Comparison of ENCODE assay signal across 20 cellular contexts in genomic region chr14:103107941-103108748, GRCh38. TPM values are rescaled to one million over a fixed set of nuclear protein-coding genes. Genes with fewer than 3 reads are reported as not detected.
DNase-seq lines count a peak whose midpoint lies in the region; ATAC-seq, FAIRE-seq and TF ChIP-seq lines count a peak whose summit lies in the region.
"Had no signal": no experiment of that assay in that cellular context is flagged by ENCODE, and none has a peak within 500 bp of the region (broad histone marks: within the 10 kb centered on the region; RNA-seq: fewer than 3 reads in every experiment).

No MANE protein-coding gene starts in this region.

- H4K91ac ChIP-seq in neuronal stem cell (ENCODE audit: low read depth, low read length, poor library complexity), result peak overlapping the region; percentile 53

- H2BK120ac ChIP-seq in neuronal stem cell (ENCODE audit: low read depth, low read length), result no peak overlapping the region

- in situ Hi-C loops in GM12878 (cut with MboI), result loop anchor here (5.0 kb wide), 1 partner anchor 74 kb away; no protein-coding TSS in a partner anchor

- H3K9me3 Mint-ChIP-seq in T-cell, result no peaks in the 10 kb centered on the region
- H3K9me3 Mint-ChIP-seq: activated CD4-positive, alpha-beta memory T cell treated with anti-CD3 and anti-CD28 coated beads, Interleukin-2, amount 10 ng/mL, durations not matched to agents 7 days and 5 days; activated T-helper 17 cell treated with anti-CD3 and anti-CD28 coated beads, Interleukin-2, amount 50 U/mL, for 72 hours had no signal

- H3K36me3 ChIP-seq in HUES64 (ENCODE audit: insufficient read depth, low read length) (no peaks in the 10 kb centered on the region), GM12878 (ENCODE audit: control insufficient read depth in 2 of 2, insufficient read depth in 2 of 2, low read length in 1 of 2) (no peaks in the 10 kb centered on the region), neuronal stem cell (replicated peaks in 1 of 2; ENCODE audit: control insufficient read depth in 2 of 2, insufficient read depth in 2 of 2, low read length in 2 of 2) (no peaks in the 10 kb centered on the region)

- no peak overlapping the region for H3K4me3 ChIP-seq in AG04450 (ENCODE audit: low read depth, low read length)
- H3K4me3 ChIP-seq in HUES64 (ENCODE audit: low read length), result no peak overlapping the region
- no peak overlapping the region for H3K4me3 ChIP-seq in GM12878
- no peak overlapping the region for H3K4me3 ChIP-seq in neuronal stem cell (ENCODE audit: low read length in 2 of 2)
- H3K4me3 ChIP-seq: GM23248 had no signal

- peaks cover 15 to 35% of the 10 kb centered on the region in 2 donors for H3K27me3 Mint-ChIP-seq in T-cell

- DNase-seq in AG04450 (ENCODE audit: low read depth, low spot score) (no peak), GM12878 (ENCODE audit: low read depth, low spot score) (no peak), neuronal stem cell (ENCODE audit: low spot score) (no peak), T-cell (no peak), EL (no peak)
- no peak for DNase-seq in stimulated activated naive CD4-positive, alpha-beta T cell (lab: John Stamatoyannopoulos, UW)
- DNase-seq: activated CD4-positive, alpha-beta memory T cell treated with anti-CD3 and anti-CD28 coated beads, Interleukin-2, amount 10 ng/mL, durations not matched to agents 7 days and 5 days; effector CD4-positive, alpha-beta T cell; MM.1S; NCI-H2081; stimulated activated CD4-positive, alpha-beta T cell treated with anti-CD3 and anti-CD28 coated beads, Interleukin-12 subunit alpha, Interleukin-12 subunit beta, amount 100 ng/mL, for 4 hours had no signal

- no peak for FAIRE-seq in GM12878 (lab: Jason Lieb, UNC)

- H2BK5ac ChIP-seq in neuronal stem cell (ENCODE audit: low read length), result peak overlapping the region; percentile 66

- H3K4ac ChIP-seq in neuronal stem cell (ENCODE audit: low read length), result peak overlapping the region; percentile 84

- peak overlapping the region; percentile 99 for H2BK12ac ChIP-seq in neuronal stem cell (ENCODE audit: low read length)

- TF ChIP-seq CTCF in AG04450 (IDR thresholded peaks at IDR 0.05; ENCODE audit: low read depth, low read length), result no peak
- no peak for TF ChIP-seq CTCF in GM12878 (IDR thresholded peaks at IDR 0.05 in 2 of 3, conservative IDR thresholded peaks at IDR 0.05 in 1 of 3; ENCODE audit: control insufficient read depth in 2 of 3, extremely low read depth in 1 of 3, insufficient read depth in 1 of 3, low read depth in 3 of 3, low read length in 3 of 3)

- H3K4me1 Mint-ChIP-seq in T-cell, result peaks cover 10 to 15% (median 11%) of the 10 kb centered on the region in 3 donors

- peak overlapping the region; percentile 87 for H2BK15ac ChIP-seq in neuronal stem cell (ENCODE audit: low read length)

- no peak for ATAC-seq in GM12878
- ATAC-seq in HG02852 (IDR thresholded peaks at IDR 0.05; ENCODE audit: unreplicated experiment), result no peak
- no peak for ATAC-seq in T-cell (replicated peaks in 1 of 4)

- no peaks in the 10 kb centered on the region for H3K79me1 ChIP-seq in neuronal stem cell (ENCODE audit: low read depth, low read length)

- BruUV-seq in GM12878 (replicated peaks; lab: Mats Ljungman, UMichigan), result no TSS peak

- SMC1A ChIA-PET in GM12878 (lab: Charles Lee; ENCODE audit: uncharacterized antibody, unreplicated experiment), result interaction anchor here (0.7 to 1.5 kb wide), 2 partner anchors 32 to 76 kb away, joined by 3 to 4 read pairs; no protein-coding TSS in a partner anchor

- H3K14ac ChIP-seq in neuronal stem cell (ENCODE audit: low read length), result peak overlapping the region; percentile 56

- peak overlapping the region; percentile 52 for H3K27ac ChIP-seq in AG04450 (ENCODE audit: low read depth, low read length)
- H3K27ac ChIP-seq in HUES64 (ENCODE audit: low read depth, low read length), result peak overlapping the region; percentile 87; the same call in 1 of the 2 replicates
- peak overlapping the region; percentile 72 for H3K27ac ChIP-seq in GM12878 (ENCODE audit: control insufficient read depth, insufficient read depth)
- no peak overlapping the region for H3K27ac ChIP-seq in neuronal stem cell (replicated peaks; ENCODE audit: low read length)
- H3K27ac ChIP-seq: GM23248, parathyroid adenoma, VCaP had no signal

- H3K9ac ChIP-seq in HUES64 (ENCODE audit: low read depth, low read length) (peak overlapping the region; percentile 37; the same call in 1 of the 2 replicates), GM12878 (ENCODE audit: control insufficient read depth, insufficient read depth, low read length) (peak overlapping the region; percentile 41), neuronal stem cell (ENCODE audit: low read depth, low read length, poor library complexity) (no peak overlapping the region)
- H3K9ac ChIP-seq: GM23248, parathyroid adenoma had no signal

- peak overlapping the region; percentile 43 for H4K8ac ChIP-seq in neuronal stem cell (ENCODE audit: low read depth, low read length)

- no peak; the same call in 1 of the 2 replicates for TF ChIP-seq POLR2A in GM12878 (IDR thresholded peaks at IDR 0.05; ENCODE audit: low read depth, low read length)

- H3K9me3 ChIP-seq in AG04450 (ENCODE audit: control insufficient read depth, insufficient read depth, low read length) (no peaks in the 10 kb centered on the region; the same call in 1 of the 2 replicates), HUES64 (ENCODE audit: insufficient read depth, low read depth, low read length) (no peaks in the 10 kb centered on the region), GM12878 (replicated peaks; ENCODE audit: control insufficient read depth, insufficient read depth, low read length) (no peaks in the 10 kb centered on the region), neuronal stem cell (replicated peaks in 1 of 2; ENCODE audit: control insufficient read depth in 2 of 2, insufficient read depth in 1 of 2, low read depth in 1 of 2, low read length in 2 of 2) (no peaks in the 10 kb centered on the region)

- H3K4me3 Mint-ChIP-seq in T-cell, result no peak overlapping the region
- H3K4me3 Mint-ChIP-seq: activated CD4-positive, alpha-beta memory T cell treated with anti-CD3 and anti-CD28 coated beads, Interleukin-2, amount 10 ng/mL, durations not matched to agents 7 days and 5 days; activated T-helper 17 cell treated with anti-CD3 and anti-CD28 coated beads, Interleukin-2, amount 50 U/mL, for 72 hours had no signal

- intact Hi-C loops in GM12878 (cut with micrococcal nuclease; ENCODE audit: unreplicated experiment), result no loop called here

- no peak for TF ChIP-seq RAD21 in GM12878 (IDR thresholded peaks at IDR 0.05; ENCODE audit: insufficient read depth, low read depth, low read length)

- H2AK5ac ChIP-seq in neuronal stem cell (ENCODE audit: low read depth, low read length), result peak overlapping the region; percentile 30

- CTCF ChIA-PET in AG04450 (lab: Charles Lee), result no interaction called here
- CTCF ChIA-PET in GM12878 (lab: Yijun Ruan, JAX), result interaction anchor here (0.6 to 4.1 kb wide), 7 partner anchors 8 to 861 kb away, joined by 3 to 32 read pairs (median 4); partner anchors contain the start of gene TNFAIP2
- CTCF ChIA-PET in T-cell (lab: Charles Lee), result no interaction called here

- TF ChIP-seq EP300 in GM12878 (IDR thresholded peaks at IDR 0.05; ENCODE audit: borderline replicate concordance in 1 of 2, control insufficient read depth in 1 of 2, low read depth in 2 of 2, low read length in 2 of 2), result no peak

- peaks cover 38% of the 10 kb centered on the region for H3K4me1 ChIP-seq in HUES64 (ENCODE audit: insufficient read depth, low read length)
- peaks cover 57% of the 10 kb centered on the region for H3K4me1 ChIP-seq in GM12878 (ENCODE audit: control insufficient read depth, insufficient read depth, low read length)
- H3K4me1 ChIP-seq in neuronal stem cell (ENCODE audit: control insufficient read depth in 2 of 2, insufficient read depth in 1 of 2, low read depth in 1 of 2, low read length in 2 of 2), result peaks cover 17 to 37% of the 10 kb centered on the region in 2 donors

- peak overlapping the region; percentile 30; the same call in 1 of the 2 replicates for H3K4me2 ChIP-seq in GM12878 (ENCODE audit: control insufficient read depth, insufficient read depth)
- H3K4me2 ChIP-seq in neuronal stem cell (ENCODE audit: insufficient read depth, low read length, poor library complexity, severe bottlenecking), result no peak overlapping the region

- no peaks in the 10 kb centered on the region for H3K36me3 Mint-ChIP-seq in T-cell

- peak overlapping the region; percentile 33; the same call in 1 of the 2 replicates for H2AFZ ChIP-seq in GM12878 (ENCODE audit: control insufficient read depth, low read depth, low read length)
- H2AFZ ChIP-seq in neuronal stem cell (ENCODE audit: low read length), result no peak overlapping the region
- H2AFZ ChIP-seq: GM23248, parathyroid adenoma had no signal

- H3K18ac ChIP-seq in neuronal stem cell (ENCODE audit: low read length), result peak overlapping the region; percentile 92

- RAD21 ChIA-PET in GM12878 (lab: Charles Lee; ENCODE audit: unreplicated experiment), result interaction anchor here (4.2 kb wide), 1 partner anchor 33 kb away, joined by 40 read pairs; no protein-coding TSS in a partner anchor

- peaks cover 16% of the 10 kb centered on the region for H3K27me3 ChIP-seq in AG04450 (ENCODE audit: control insufficient read depth, insufficient read depth, low read length)
- H3K27me3 ChIP-seq in HUES64 (ENCODE audit: insufficient read depth, low read length), result peaks cover 27% of the 10 kb centered on the region
- H3K27me3 ChIP-seq in GM12878 (replicated peaks in 1 of 2; ENCODE audit: control insufficient read depth in 2 of 2, insufficient read depth in 2 of 2, low read length in 1 of 2), result peaks cover 5 to 7% of the 10 kb centered on the region in 2 experiments; a peak in 2 of 4 replicates
- H3K27me3 ChIP-seq in neuronal stem cell (ENCODE audit: control insufficient read depth in 3 of 3, insufficient read depth in 3 of 3, low read depth in 1 of 3, low read length in 3 of 3), result peaks cover 6 to 37% (median 22%) of the 10 kb centered on the region in 3 experiments

- POLR2A ChIA-PET in AG04450 (lab: Yijun Ruan, JAX), result no interaction called here
- POLR2A ChIA-PET in GM12878 (lab: Charles Lee), result interaction anchor here (1.4 to 1.6 kb wide), 2 partner anchors 16 to 33 kb away, joined by 4 to 7 read pairs; partner anchors contain the start of gene TNFAIP2
- POLR2A ChIA-PET in T-cell (lab: Charles Lee), result no interaction called here

- WGBS in HUES64, result 50% methylated on average over 28 of the region's 28 CpGs
- 92% methylated on average over 22 of the region's 28 CpGs for WGBS in GM12878 (ENCODE audit: insufficient coverage, insufficient replicate concordance, low lambda C conversion rate, missing lambda C conversion rate)
- WGBS in neuronal stem cell (ENCODE audit: extremely low coverage in 2 of 2, insufficient read length in 2 of 2, insufficient replicate concordance in 1 of 2), 2 donors, result no CpG with 5 or more reads among the region's 28 CpGs

- no peaks in the 10 kb centered on the region for H4K20me1 ChIP-seq in GM12878 (ENCODE audit: control insufficient read depth, insufficient read depth)

- H3K79me2 ChIP-seq in GM12878 (ENCODE audit: control insufficient read depth, insufficient read depth, low read length), result no peaks in the 10 kb centered on the region
- H3K79me2 ChIP-seq: parathyroid adenoma had no signal

- no peak overlapping the region for H3K27ac Mint-ChIP-seq in T-cell
- H3K27ac Mint-ChIP-seq: activated CD4-positive, alpha-beta memory T cell treated with anti-CD3 and anti-CD28 coated beads, Interleukin-2, amount 10 ng/mL, durations not matched to agents 7 days and 5 days; activated T-helper 17 cell treated with anti-CD3 and anti-CD28 coated beads, Interleukin-2, amount 50 U/mL, for 72 hours had no signal

- H3K23ac ChIP-seq in neuronal stem cell (ENCODE audit: low read depth, low read length, poor library complexity), result peak overlapping the region; percentile 85

RNA-seq across cellular contexts. Expression of gene EXOC3L4, which starts 13.6 kb away (rescaled TPM):
- polyA plus RNA-seq in AG04450 (2011; rRNA removed) (not detected in 2 replicates), GM12878 (2011; rRNA removed) (not detected in 2 replicates), GM12878 (2014; fragmentation: Illumina TruSeq; extraction: Trizol) (not detected in 2 replicates), GM12878 (2014; fragmentation: Nextera tagmentation; extraction: Ambion mirVana) (not detected), GM12878 (2014; rRNA removed) (not detected in 2 replicates), GM12878 (2016; fragmentation: Nextera tagmentation; extraction: Ambion mirVana) (not detected)
- polyA minus RNA-seq in AG04450 (2011; rRNA and poly(A)+ RNA removed), result 0.37 TPM in 1 of 2 replicates, not detected in the other
- polyA plus RNA-seq in HUES64 (2013, experiment 1 of 2), result not detected
- not detected for polyA plus RNA-seq in HUES64 (2013, experiment 2 of 2)
- total RNA-seq in GM12878 (2013; cell fraction: nucleolus; rRNA removed), result not detected in 2 replicates
- total RNA-seq in GM12878 (2014; rRNA removed) (not detected in 2 replicates), GM12878 (2014; rRNA removed; fragmentation: Illumina TruSeq; extraction: Trizol) (not detected in 2 replicates), GM12878 (2021) (not detected in 2 replicates), T-cell (under 1 TPM in 1 of 5 donors, not detected in 4; 0.25 TPM)
- not detected for polyA plus RNA-seq in GM12878 (2011; ENCODE audit: low read depth)
- polyA plus RNA-seq in GM12878 (2011; cell fraction: cytosol; rRNA removed), result not detected in 2 replicates
- polyA plus RNA-seq in GM12878 (2011; cell fraction: nucleus; rRNA removed), result 0.15 TPM in 1 of 2 replicates, not detected in the other
- polyA plus RNA-seq in GM12878 (2012), result not detected in 2 replicates
- not detected in 2 replicates for polyA minus RNA-seq in GM12878 (2011; rRNA and poly(A)+ RNA removed)
- polyA minus RNA-seq in GM12878 (2011; cell fraction: cytosol; rRNA and poly(A)+ RNA removed), result not detected in 2 replicates
- polyA minus RNA-seq in GM12878 (2011; cell fraction: nucleus; rRNA and poly(A)+ RNA removed), result not detected in 2 replicates
- polyA plus RNA-seq in neuronal stem cell (2013, experiment 1 of 2), result not detected
- not detected for polyA plus RNA-seq in neuronal stem cell (2013, experiment 2 of 2)
- total RNA-seq: activated CD4-positive, alpha-beta memory T cell treated with anti-CD3 and anti-CD28 coated beads, Interleukin-2, amount 10 ng/mL, durations not matched to agents 7 days and 5 days; activated T-helper 17 cell treated with anti-CD3 and anti-CD28 coated beads, Interleukin-2, amount 50 U/mL, for 72 hours; GM23248 had no signal
- polyA plus RNA-seq: GM23248 had no signal

RNA-seq across cellular contexts. Expression of gene TNFAIP2, which starts 15.1 kb away (rescaled TPM):
- polyA plus RNA-seq in AG04450 (2011; rRNA removed), result 15.3 and 20.2 TPM in 2 replicates
- 14.6 and 24.9 TPM in 2 replicates for polyA minus RNA-seq in AG04450 (2011; rRNA and poly(A)+ RNA removed)
- 27.4 TPM for polyA plus RNA-seq in HUES64 (2013, experiment 1 of 2)
- polyA plus RNA-seq in HUES64 (2013, experiment 2 of 2), result 35.5 TPM
- 228 and 277 TPM in 2 replicates for total RNA-seq in GM12878 (2013; cell fraction: nucleolus; rRNA removed)
- total RNA-seq in GM12878 (2014; rRNA removed), result 75.4 and 81.6 TPM in 2 replicates
- total RNA-seq in GM12878 (2014; rRNA removed; fragmentation: Illumina TruSeq; extraction: Trizol), result 51.0 and 58.3 TPM in 2 replicates
- total RNA-seq in GM12878 (2021), result 107 and 116 TPM in 2 replicates
- polyA plus RNA-seq in GM12878 (2011; ENCODE audit: low read depth), result 25.2 TPM
- polyA plus RNA-seq in GM12878 (2011; rRNA removed), result 38.5 and 66.7 TPM in 2 replicates
- polyA plus RNA-seq in GM12878 (2011; cell fraction: cytosol; rRNA removed), result 82.8 and 101 TPM in 2 replicates
- polyA plus RNA-seq in GM12878 (2011; cell fraction: nucleus; rRNA removed), result 340 and 362 TPM in 2 replicates
- 41.1 and 61.7 TPM in 2 replicates for polyA plus RNA-seq in GM12878 (2012)
- polyA plus RNA-seq in GM12878 (2014; fragmentation: Illumina TruSeq; extraction: Trizol), result 36.8 and 67.5 TPM in 2 replicates
- polyA plus RNA-seq in GM12878 (2014; fragmentation: Nextera tagmentation; extraction: Ambion mirVana), result 100 to 1,000 TPM in 1 of 2 experiments, 10 to 100 TPM in 1; 85.6 to 106 TPM
- 137 and 150 TPM in 2 replicates for polyA plus RNA-seq in GM12878 (2014; rRNA removed)
- polyA plus RNA-seq in GM12878 (2016; fragmentation: Nextera tagmentation; extraction: Ambion mirVana), result 1 to 10 TPM; 7.1 TPM
- polyA minus RNA-seq in GM12878 (2011; rRNA and poly(A)+ RNA removed), result 29.0 and 63.6 TPM in 2 replicates
- polyA minus RNA-seq in GM12878 (2011; cell fraction: cytosol; rRNA and poly(A)+ RNA removed), result 40.4 and 44.5 TPM in 2 replicates
- 25.3 and 36.6 TPM in 2 replicates for polyA minus RNA-seq in GM12878 (2011; cell fraction: nucleus; rRNA and poly(A)+ RNA removed)
- polyA plus RNA-seq in neuronal stem cell (2013, experiment 1 of 2), result 26.4 TPM
- 24.5 TPM for polyA plus RNA-seq in neuronal stem cell (2013, experiment 2 of 2)
- 1 to 10 TPM in 4 of 5 donors, under 1 TPM in 1; 0.93 to 2.1 (median 1.0) TPM for total RNA-seq in T-cell

RNA-seq across cellular contexts. Expression of gene LBHD2, which starts 24.1 kb away (rescaled TPM):
- polyA plus RNA-seq in AG04450 (2011; rRNA removed), result not detected in 2 replicates
- polyA minus RNA-seq in AG04450 (2011; rRNA and poly(A)+ RNA removed), result not detected in 2 replicates
- not detected for polyA plus RNA-seq in HUES64 (2013, experiment 1 of 2)
- polyA plus RNA-seq in HUES64 (2013, experiment 2 of 2), result not detected
- total RNA-seq in GM12878 (2013; cell fraction: nucleolus; rRNA removed), result not detected in 2 replicates
- not detected in 2 replicates for total RNA-seq in GM12878 (2014; rRNA removed)
- total RNA-seq in GM12878 (2014; rRNA removed; fragmentation: Illumina TruSeq; extraction: Trizol), result not detected in 2 replicates
- not detected in 2 replicates for total RNA-seq in GM12878 (2021)
- not detected for polyA plus RNA-seq in GM12878 (2011; ENCODE audit: low read depth)
- polyA plus RNA-seq in GM12878 (2011; rRNA removed), result not detected in 2 replicates
- polyA plus RNA-seq in GM12878 (2011; cell fraction: cytosol; rRNA removed), result not detected in 2 replicates
- not detected in 2 replicates for polyA plus RNA-seq in GM12878 (2011; cell fraction: nucleus; rRNA removed)
- not detected in 2 replicates for polyA plus RNA-seq in GM12878 (2012)
- not detected in 2 replicates for polyA plus RNA-seq in GM12878 (2014; fragmentation: Illumina TruSeq; extraction: Trizol)
- not detected for polyA plus RNA-seq in GM12878 (2014; fragmentation: Nextera tagmentation; extraction: Ambion mirVana)
- not detected in 2 replicates for polyA plus RNA-seq in GM12878 (2014; rRNA removed)
- not detected for polyA plus RNA-seq in GM12878 (2016; fragmentation: Nextera tagmentation; extraction: Ambion mirVana)
- not detected in 2 replicates for polyA minus RNA-seq in GM12878 (2011; rRNA and poly(A)+ RNA removed)
- not detected in 2 replicates for polyA minus RNA-seq in GM12878 (2011; cell fraction: cytosol; rRNA and poly(A)+ RNA removed)
- not detected in 2 replicates for polyA minus RNA-seq in GM12878 (2011; cell fraction: nucleus; rRNA and poly(A)+ RNA removed)
- polyA plus RNA-seq in neuronal stem cell (2013, experiment 1 of 2), result not detected
- not detected for polyA plus RNA-seq in neuronal stem cell (2013, experiment 2 of 2)
- not detected for total RNA-seq in T-cell
- total RNA-seq: activated CD4-positive, alpha-beta memory T cell treated with anti-CD3 and anti-CD28 coated beads, Interleukin-2, amount 10 ng/mL, durations not matched to agents 7 days and 5 days; activated T-helper 17 cell treated with anti-CD3 and anti-CD28 coated beads, Interleukin-2, amount 50 U/mL, for 72 hours; cardiac septum; G401; GM23248; left lobe of liver had no signal
- polyA plus RNA-seq: GM23248 had no signal

RNA-seq across cellular contexts. Expression of gene CDC42BPB, which starts 50.8 kb away (rescaled TPM):
- polyA plus RNA-seq in AG04450 (2011; rRNA removed) (57.0 and 66.8 TPM in 2 replicates), GM12878 (2011; rRNA removed) (17.4 and 22.1 TPM in 2 replicates), GM12878 (2014; fragmentation: Illumina TruSeq; extraction: Trizol) (8.4 and 15.9 TPM in 2 replicates), GM12878 (2014; fragmentation: Nextera tagmentation; extraction: Ambion mirVana) (under 1 TPM; 0.42 to 0.46 TPM), GM12878 (2014; rRNA removed) (18.3 and 23.6 TPM in 2 replicates), GM12878 (2016; fragmentation: Nextera tagmentation; extraction: Ambion mirVana) (1 to 10 TPM in 1 of 2 experiments, under 1 TPM in 1; 0.82 to 1.7 TPM)
- 109 and 133 TPM in 2 replicates for polyA minus RNA-seq in AG04450 (2011; rRNA and poly(A)+ RNA removed)
- polyA plus RNA-seq in HUES64 (2013, experiment 1 of 2), result 52.0 TPM
- 55.0 TPM for polyA plus RNA-seq in HUES64 (2013, experiment 2 of 2)
- total RNA-seq in GM12878 (2013; cell fraction: nucleolus; rRNA removed), result 103 and 127 TPM in 2 replicates
- total RNA-seq in GM12878 (2014; rRNA removed) (15.3 and 19.9 TPM in 2 replicates), GM12878 (2014; rRNA removed; fragmentation: Illumina TruSeq; extraction: Trizol) (10.0 and 10.7 TPM in 2 replicates), GM12878 (2021) (20.3 and 22.0 TPM in 2 replicates), T-cell (10 to 100 TPM in 3 of 5 donors, 1 to 10 TPM in 2; 5.3 to 17.5 (median 11.2) TPM)
- 9.3 TPM for polyA plus RNA-seq in GM12878 (2011; ENCODE audit: low read depth)
- 23.8 and 26.2 TPM in 2 replicates for polyA plus RNA-seq in GM12878 (2011; cell fraction: cytosol; rRNA removed)
- polyA plus RNA-seq in GM12878 (2011; cell fraction: nucleus; rRNA removed), result 61.2 and 90.5 TPM in 2 replicates
- polyA plus RNA-seq in GM12878 (2012), result 12.2 and 14.2 TPM in 2 replicates
- polyA minus RNA-seq in GM12878 (2011; rRNA and poly(A)+ RNA removed), result 44.8 and 46.7 TPM in 2 replicates
- polyA minus RNA-seq in GM12878 (2011; cell fraction: cytosol; rRNA and poly(A)+ RNA removed), result 14.2 and 15.8 TPM in 2 replicates
- 20.3 and 38.5 TPM in 2 replicates for polyA minus RNA-seq in GM12878 (2011; cell fraction: nucleus; rRNA and poly(A)+ RNA removed)
- 44.7 TPM for polyA plus RNA-seq in neuronal stem cell (2013, experiment 1 of 2)
- polyA plus RNA-seq in neuronal stem cell (2013, experiment 2 of 2), result 45.1 TPM

Comparison
In these comparisons a context has a peak if more than half of its experiments do, and no peak if none do; other contexts are left out.
1. RNA of gene TNFAIP2, which starts 15.1 kb away (total RNA-seq): 51.0 to 277 TPM in GM12878; 0.93 to 2.1 TPM in T-cell; every median in the first group is over 10 times any median in the second.